In genomic region chr3:45929042-45929679, GRCh38 we compare ENCODE assay signal across 8 cellular contexts. TPM values are rescaled to one million over a fixed set of nuclear protein-coding genes. Genes with fewer than 3 reads are reported as not detected.
A peak's percentile ranks its signal among the peaks of the same experiment; 100 is the strongest.
DNase-seq lines count a peak whose midpoint lies in the region; ATAC-seq and TF ChIP-seq lines count a peak whose summit lies in the region.

No MANE protein-coding gene starts in this region.

- H3K4me1 ChIP-seq in right atrium auricular region = no peaks in the 10 kb centered on the region

- H3K4me3 Mint-ChIP-seq in activated naive CD4-positive, alpha-beta T cell treated with anti-CD3 and anti-CD28 coated beads for 36 hours = no peak overlapping the region

- H3K27me3 ChIP-seq in H7 (ENCODE audit: control insufficient read depth, insufficient read depth, low read length) (no peaks in the 10 kb centered on the region), right atrium auricular region (no peaks in the 10 kb centered on the region)

- ATAC-seq in GM21381 (IDR thresholded peaks at IDR 0.05; ENCODE audit: unreplicated experiment) (no peak), GM19328 (IDR thresholded peaks at IDR 0.05; ENCODE audit: unreplicated experiment) (no peak)

- H3K36me3 ChIP-seq in H7 (replicated peaks; ENCODE audit: control insufficient read depth, insufficient read depth, low read length) (peaks cover 30% of the 10 kb centered on the region), right atrium auricular region (peaks cover 82% of the 10 kb centered on the region)

- no peak overlapping the region for H3K27ac ChIP-seq in right atrium auricular region

- H3K27ac Mint-ChIP-seq in activated naive CD4-positive, alpha-beta T cell treated with anti-CD3 and anti-CD28 coated beads for 36 hours = no peak overlapping the region

- no peaks in the 10 kb centered on the region for H3K9me3 ChIP-seq in right atrium auricular region

- DNase-seq in CD1c-positive myeloid dendritic cell (ENCODE audit: extremely low spot score) (peak; percentile 67), H7 (peak; percentile 80), SK-MEL-5 (ENCODE audit: low read depth, low spot score) (peak; percentile 44), right atrium auricular region (ENCODE audit: low spot score) (no peak)
- DNase-seq in activated naive CD4-positive, alpha-beta T cell treated with anti-CD3 and anti-CD28 coated beads for 36 hours = peak; percentile 76
- peak; percentile 37 to 58 for DNase-seq in stimulated activated CD4-positive, alpha-beta T cell treated with anti-CD3 and anti-CD28 coated beads, Interleukin-15, amount 100 ng/mL, for 1 hour (ENCODE audit: low read depth in 1 of 2, low spot score in 1 of 2)

- intact Hi-C loops in activated naive CD4-positive, alpha-beta T cell treated with anti-CD3 and anti-CD28 coated beads for 36 hours (cut with micrococcal nuclease) = loop anchor here (1.0 to 2.0 kb wide), 3 partner anchors 168 to 892 kb away; no protein-coding TSS in a partner anchor

- peak; percentile 41 to 65 for TF ChIP-seq CTCF in right atrium auricular region (IDR thresholded peaks at IDR 0.05)

- in situ Hi-C loops in SK-MEL-5 (cut with HindIII; ENCODE audit: low pct_unique_long_range_greater_than_20kb, low sequenced_read_pairs) = no loop called here

- peaks cover 48% of the 10 kb centered on the region for H3K36me3 Mint-ChIP-seq in activated naive CD4-positive, alpha-beta T cell treated with anti-CD3 and anti-CD28 coated beads for 36 hours (ENCODE audit: low read depth)

- no peaks in the 10 kb centered on the region for H3K9me3 Mint-ChIP-seq in activated naive CD4-positive, alpha-beta T cell treated with anti-CD3 and anti-CD28 coated beads for 36 hours

- CTCF ChIA-PET in activated naive CD4-positive, alpha-beta T cell treated with anti-CD3 and anti-CD28 coated beads for 36 hours (lab: Charles Lee) = interaction anchor here (0.6 to 5.1 kb wide), 16 partner anchors 8 to 422 kb away, joined by 3 to 46 read pairs (median 4); no protein-coding TSS in a partner anchor

- H3K4me3 ChIP-seq in H7 (ENCODE audit: insufficient read depth, low read depth, low read length) (no peak overlapping the region), right atrium auricular region (no peak overlapping the region)

- H3K27me3 Mint-ChIP-seq in activated naive CD4-positive, alpha-beta T cell treated with anti-CD3 and anti-CD28 coated beads for 36 hours (ENCODE audit: low read depth) = no peaks in the 10 kb centered on the region

- no peaks in the 10 kb centered on the region for H3K4me1 Mint-ChIP-seq in activated naive CD4-positive, alpha-beta T cell treated with anti-CD3 and anti-CD28 coated beads for 36 hours (ENCODE audit: low read depth)

RNA-seq across cellular contexts. Expression of gene CXCR6, which starts 14.1 kb away (rescaled TPM):
- total RNA-seq in H7 (2014; rRNA removed; shearing (Covaris generic)) = not detected in 2 replicates
- not detected in 2 replicates for total RNA-seq in SK-MEL-5 (2014; rRNA removed; shearing (Covaris generic))
- not detected in 2 replicates for polyA plus RNA-seq in SK-MEL-5 (2015; cell fraction: cytosol; rRNA removed)
- polyA plus RNA-seq in SK-MEL-5 (2015; cell fraction: nucleus; rRNA removed) = not detected in 2 replicates
- under 1 TPM in 1 of 2 experiments, not detected in 1; 0.30 TPM for total RNA-seq in activated naive CD4-positive, alpha-beta T cell treated with anti-CD3 and anti-CD28 coated beads for 36 hours
- total RNA-seq in right atrium auricular region = 1 to 10 TPM in 1 of 2 donors, not detected in 1; 1.2 TPM

RNA-seq across cellular contexts. Expression of gene CCR9, which starts 42.8 kb away (rescaled TPM):
- total RNA-seq in H7 (2014; rRNA removed; shearing (Covaris generic)) = not detected in 2 replicates
- total RNA-seq in SK-MEL-5 (2014; rRNA removed; shearing (Covaris generic)) = not detected in 2 replicates
- polyA plus RNA-seq in SK-MEL-5 (2015; cell fraction: cytosol; rRNA removed) = not detected in 2 replicates
- polyA plus RNA-seq in SK-MEL-5 (2015; cell fraction: nucleus; rRNA removed) = not detected in 2 replicates
- total RNA-seq in activated naive CD4-positive, alpha-beta T cell treated with anti-CD3 and anti-CD28 coated beads for 36 hours = not detected
- not detected for total RNA-seq in right atrium auricular region
